In the genomic region with DNA sequence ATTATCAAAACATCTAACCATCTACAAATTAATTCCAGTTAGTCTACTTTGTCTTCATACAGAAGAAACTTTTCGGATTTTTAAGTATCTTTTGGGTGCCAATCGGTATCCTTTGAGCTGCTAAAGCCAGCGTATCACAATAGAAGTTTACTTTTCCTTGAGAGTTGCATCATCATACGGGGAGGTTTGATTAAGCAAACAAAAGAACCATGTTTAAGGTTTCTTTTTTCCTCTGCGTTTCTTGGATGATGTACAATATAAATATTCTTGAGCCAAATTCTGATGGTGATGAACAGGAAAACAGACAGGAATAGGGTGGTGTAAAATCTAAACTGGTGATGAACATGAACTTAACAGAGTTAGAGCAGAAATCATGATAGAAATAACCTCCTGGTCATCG, we compare ENCODE assay signal across 12 cellular contexts.
DNase-seq lines count a peak whose midpoint lies in the region; ATAC-seq and TF ChIP-seq lines count a peak whose summit lies in the region.
"Had no signal": no experiment of that assay in that cellular context is flagged by ENCODE, and none has a peak within 500 bp of the region (broad histone marks: within the 10 kb centered on the region; RNA-seq: fewer than 3 reads in every experiment).

No MANE protein-coding gene starts in this region.

- H3K4me1 ChIP-seq in ACC112 (ENCODE audit: control insufficient read depth, insufficient read depth, low read length, unreplicated experiment) (peaks cover 84% of the 10 kb centered on the region), muscle layer of colon (ENCODE audit: insufficient read depth, low read length) (peaks cover 96% of the 10 kb centered on the region)

- TF ChIP-seq CTCF in LNCaP clone FGC (IDR thresholded peaks at IDR 0.05; ENCODE audit: control insufficient read depth, extremely low read depth, insufficient read depth) (no peak), epithelial cell of esophagus (IDR thresholded peaks at IDR 0.05; ENCODE audit: insufficient read depth, low read depth, low read length, missing control alignments) (no peak)

- H3K27ac ChIP-seq in ACC112 (ENCODE audit: low read depth, low read length) (peak overlapping the region; percentile 86), muscle layer of colon (ENCODE audit: low read depth, low read length) (peak overlapping the region; percentile 69)

- H3K79me2 ChIP-seq in ACC112 (ENCODE audit: control insufficient read depth, insufficient read depth, low read length, unreplicated experiment): peaks cover 76% of the 10 kb centered on the region

- H3K27me3 ChIP-seq in ACC112 (ENCODE audit: insufficient read depth, low read length) (no peaks in the 10 kb centered on the region), muscle layer of colon (ENCODE audit: control insufficient read depth in 1 of 2, insufficient read depth in 2 of 2, low read length in 2 of 2) (no peaks in the 10 kb centered on the region)

- H3K4me3 ChIP-seq in ACC112 (ENCODE audit: low read depth, low read length) (peak overlapping the region; percentile 40), LNCaP clone FGC (ENCODE audit: low read depth, low read length) (no peak overlapping the region), epithelial cell of esophagus (ENCODE audit: low read length) (no peak overlapping the region), muscle layer of colon (ENCODE audit: low read depth in 1 of 2, low read length in 2 of 2) (peak overlapping the region in 1 of 2 donors; percentile 16)

- H3K9me3 ChIP-seq in muscle layer of colon (ENCODE audit: low read length): no peaks in the 10 kb centered on the region

- no peak overlapping the region for H2AFZ ChIP-seq in ACC112 (ENCODE audit: low read length, unreplicated experiment)

- ATAC-seq in HG03039 (IDR thresholded peaks at IDR 0.05; ENCODE audit: unreplicated experiment): no peak

- DNase-seq in LNCaP clone FGC (ENCODE audit: low read depth) (peak; percentile 85), epithelial cell of esophagus (ENCODE audit: low read depth) (peak; percentile 58), kidney tubule cell (ENCODE audit: low spot score) (no peak), NCI-H2081 (lab: John Stamatoyannopoulos, UW) (no peak), NCI-H2227 treated with DMSO at 0.1 percent for 48 hours (lab: John Stamatoyannopoulos, UW) (no peak)
- DNase-seq: activated CD4-positive, alpha-beta T cell treated with anti-CD3 and anti-CD28 coated beads, Interleukin-2, amount 50 U/mL, for 1 hour; anterior cingulate cortex; hippocampal formation; SIG-M5 had no signal

- H3K36me3 ChIP-seq in ACC112 (ENCODE audit: insufficient read depth, low read length): peaks cover 10% of the 10 kb centered on the region; the same call in 1 of the 2 replicates
- H3K36me3 ChIP-seq in muscle layer of colon (ENCODE audit: insufficient read depth, low read length): peaks cover 14% of the 10 kb centered on the region

- H3K9ac ChIP-seq in muscle layer of colon (ENCODE audit: low read length): no peak overlapping the region

Comparison
In these comparisons a context has a peak if more than half of its experiments do, and no peak if none do; other contexts are left out.
1. DNase-seq: peak in LNCaP clone FGC (single experiment) and epithelial cell of esophagus (single experiment); none in kidney tubule cell (single experiment), NCI-H2081 (0 of 2) and NCI-H2227 treated with DMSO at 0.1 percent for 48 hours (single experiment).